Comparison of ENCODE assay signal across 8 cellular contexts in genomic region chr11:66347425-66348276, GRCh38.
A peak's percentile ranks its signal among the peaks of the same experiment; 100 is the strongest.
DNase-seq lines count a peak whose midpoint lies in the region; ATAC-seq and TF ChIP-seq lines count a peak whose summit lies in the region.

Gene B4GAT1 (minus strand): TSS chr11:66347629. CDS start chr11:66347545, 84 bp downstream.

- H3K4me3 Mint-ChIP-seq in nephron progenitor cell: peak within 1 kb of the TSS; percentile 96

- peaks cover 3% of the 10 kb centered on the region for H3K9me3 Mint-ChIP-seq in nephron progenitor cell

- H3K27me3 Mint-ChIP-seq in nephron progenitor cell (ENCODE audit: low read depth, poor library complexity): peaks cover 12% of the 10 kb centered on the region

- peaks cover 49% of the 10 kb centered on the region for H3K4me1 Mint-ChIP-seq in nephron progenitor cell

- H3K27ac Mint-ChIP-seq in nephron progenitor cell: peak within 1 kb of the TSS; percentile 98

- peaks cover 19% of the 10 kb centered on the region for H3K36me3 Mint-ChIP-seq in nephron progenitor cell (ENCODE audit: low read depth)

- peak; percentile 84 for DNase-seq in AG09309 (ENCODE audit: low read depth)
- DNase-seq in LoVo (ENCODE audit: low spot score): peak; percentile 74
- peak; percentile 83 to 90 for DNase-seq in SHP77 (lab: John Stamatoyannopoulos, UW)
- peak; percentile 55 for DNase-seq in activated gamma-delta T cell (lab: John Stamatoyannopoulos, UW)
- DNase-seq in fibroblast of the conjunctiva (ENCODE audit: low read depth): peak; percentile 92
- peak; percentile 83 for DNase-seq in nephron progenitor cell
- DNase-seq in stimulated activated naive CD4-positive, alpha-beta T cell treated with Interleukin-2 at 50 U/mL for 16 hours (lab: John Stamatoyannopoulos, UW): peak; percentile 76

- no peak for TF ChIP-seq CTCF in AG09309 (IDR thresholded peaks at IDR 0.05; ENCODE audit: control insufficient read depth, insufficient read depth, low read depth, low read length, missing control alignments)
- TF ChIP-seq CTCF in nephron progenitor cell (IDR thresholded peaks at IDR 0.05): no peak

- ATAC-seq in GM19324 (IDR thresholded peaks at IDR 0.05; ENCODE audit: low FRiP score, unreplicated experiment): peak; percentile 35

- peak within 1 kb of the TSS; percentile 61 for H3K4me3 ChIP-seq in AG09309 (ENCODE audit: control insufficient read depth, low read depth, low read length)

Comparison
In these comparisons a context has a peak if more than half of its experiments do, and no peak if none do; other contexts are left out.
1. Peak in every context shown above with its lines: DNase-seq, ATAC-seq and H3K4me3 ChIP-seq.